ENCODE assay signal across 8 cellular contexts in the genomic region with DNA sequence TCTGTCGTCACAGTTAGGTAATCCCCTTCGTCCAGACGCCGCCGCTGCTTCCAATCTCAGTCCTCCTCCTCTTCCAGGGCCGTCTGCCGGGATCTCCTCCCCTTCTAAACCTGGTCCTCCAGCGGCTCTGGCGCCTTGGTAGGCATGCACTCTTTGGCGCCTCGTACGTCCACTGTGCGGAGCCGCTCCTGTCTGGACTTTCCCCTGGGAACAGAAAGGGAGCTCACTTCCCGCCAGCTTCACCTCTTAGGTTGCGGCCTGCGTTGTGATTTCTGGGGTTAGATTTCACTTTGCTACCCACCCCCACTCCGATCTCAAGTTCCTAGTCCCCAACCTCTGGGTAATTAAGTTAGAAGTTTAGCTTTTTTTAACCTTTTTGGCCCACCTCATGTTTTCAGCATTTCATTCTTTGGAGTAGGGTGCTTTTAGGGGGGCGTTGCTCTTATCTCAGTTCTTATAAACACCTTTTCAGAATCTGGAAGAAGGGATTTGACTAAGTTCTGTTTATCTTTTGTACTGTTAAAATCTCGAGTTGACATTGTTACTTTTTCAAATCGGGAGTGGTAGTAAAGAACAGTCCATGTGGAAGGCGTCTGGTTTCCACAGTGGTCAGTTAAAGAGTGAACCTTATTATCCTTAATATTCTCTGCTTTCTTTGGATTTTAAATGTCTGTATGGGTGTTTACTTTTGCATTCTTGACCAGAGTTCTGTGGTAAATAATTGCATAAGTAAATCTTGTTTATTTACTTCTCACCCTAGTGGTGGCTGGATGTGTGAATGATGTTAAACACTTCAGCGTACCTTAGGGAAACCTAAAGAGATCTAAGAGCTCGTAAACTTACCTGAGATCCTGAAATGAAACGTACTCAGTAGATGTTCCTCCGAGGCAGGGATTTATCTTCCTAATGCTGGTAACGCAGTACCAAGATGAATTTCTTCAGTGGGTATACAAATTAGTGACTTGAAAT. TPM values are rescaled to one million over a fixed set of nuclear protein-coding genes. Genes with fewer than 3 reads are reported as not detected.
DNase-seq lines count a peak whose midpoint lies in the region; ATAC-seq and TF ChIP-seq lines count a peak whose summit lies in the region.

No MANE protein-coding gene starts in this region.

- H3K9me3 Mint-ChIP-seq in CD4-positive, alpha-beta T cell: no peaks in the 10 kb centered on the region
- no peaks in the 10 kb centered on the region for H3K9me3 Mint-ChIP-seq in dendritic cell treated with granulocyte-macrophage colony-stimulating factor and Interleukin-4, amounts not matched to agents 40 ng/mL and 50 ng/mL, for 4 days

- POLR2A ChIA-PET in CD4-positive, alpha-beta T cell (lab: Charles Lee): interaction anchor here (0.7 to 4.4 kb wide), 20 partner anchors 8 to 974 kb away, joined by 3 to 78 read pairs (median 4); partner anchors contain the start of genes B2M, EIF3J, FRMD5 and GOLM2

- no peaks in the 10 kb centered on the region for H3K9me3 ChIP-seq in CD4-positive, alpha-beta T cell (ENCODE audit: control insufficient read depth, low read length)
- H3K9me3 ChIP-seq in upper lobe of right lung: no peaks in the 10 kb centered on the region

- H3K27me3 Mint-ChIP-seq in CD4-positive, alpha-beta T cell: no peaks in the 10 kb centered on the region
- H3K27me3 Mint-ChIP-seq in dendritic cell treated with granulocyte-macrophage colony-stimulating factor and Interleukin-4, amounts not matched to agents 40 ng/mL and 50 ng/mL, for 4 days: no peaks in the 10 kb centered on the region

- intact Hi-C loops in CD4-positive, alpha-beta T cell (cut with DNase I, micrococcal nuclease): loop anchor here (1.0 to 10.0 kb wide), 9 partner anchors 39 to 974 kb away; partner anchors contain the start of genes EIF3J (in 1 of the 2), FRMD5 (in 1 of the 2), GOLM2 (in 1 of the 2) and MFAP1 (in 1 of the 2)
- intact Hi-C loops in dendritic cell treated with granulocyte-macrophage colony-stimulating factor and Interleukin-4, amounts not matched to agents 40 ng/mL and 50 ng/mL, for 4 days (cut with micrococcal nuclease): loop anchor here (1.0 to 10.0 kb wide), 2 partner anchors 107 to 140 kb away; partner anchors contain the start of genes EIF3J and GOLM2
- intact Hi-C loops in upper lobe of right lung (cut with DNase I): no loop called here

- H3K4me3 ChIP-seq in upper lobe of right lung: peak overlapping the region; percentile 72

- peaks cover 9% of the 10 kb centered on the region for H3K36me3 ChIP-seq in upper lobe of right lung

- peak; percentile 25 for TF ChIP-seq CTCF in CD4-positive, alpha-beta T cell (IDR thresholded peaks at IDR 0.05)
- no peak for TF ChIP-seq CTCF in upper lobe of right lung (IDR thresholded peaks at IDR 0.05)

- H3K4me1 ChIP-seq in upper lobe of right lung: peaks cover 24% of the 10 kb centered on the region

- DNase-seq in CD4-positive, alpha-beta T cell: no peak
- DNase-seq in OCI-M1 (lab: John Stamatoyannopoulos, UW) (peak; percentile 76), medulla oblongata (ENCODE audit: extremely low spot score) (peak; percentile 16), upper lobe of right lung (no peak), inferior parietal cortex (ENCODE audit: extremely low spot score) (no peak)

- peaks cover 36% of the 10 kb centered on the region for H3K36me3 Mint-ChIP-seq in CD4-positive, alpha-beta T cell (ENCODE audit: low read depth)
- H3K36me3 Mint-ChIP-seq in dendritic cell treated with granulocyte-macrophage colony-stimulating factor and Interleukin-4, amounts not matched to agents 40 ng/mL and 50 ng/mL, for 4 days (ENCODE audit: low read depth): peaks cover 32% of the 10 kb centered on the region

- peak overlapping the region; percentile 99 for H3K4me3 Mint-ChIP-seq in CD4-positive, alpha-beta T cell
- peak overlapping the region; percentile 91 for H3K4me3 Mint-ChIP-seq in dendritic cell treated with granulocyte-macrophage colony-stimulating factor and Interleukin-4, amounts not matched to agents 40 ng/mL and 50 ng/mL, for 4 days

- peak overlapping the region; percentile 98 for H3K27ac ChIP-seq in CD4-positive, alpha-beta T cell (ENCODE audit: low read depth, low read length)
- H3K27ac ChIP-seq in upper lobe of right lung: peak overlapping the region; percentile 97

- no peaks in the 10 kb centered on the region for H3K27me3 ChIP-seq in CD4-positive, alpha-beta T cell (ENCODE audit: control insufficient read depth, insufficient read depth, low read length)
- no peaks in the 10 kb centered on the region for H3K27me3 ChIP-seq in upper lobe of right lung

- H3K4me1 Mint-ChIP-seq in CD4-positive, alpha-beta T cell (ENCODE audit: low read depth): peaks cover 63% of the 10 kb centered on the region
- H3K4me1 Mint-ChIP-seq in dendritic cell treated with granulocyte-macrophage colony-stimulating factor and Interleukin-4, amounts not matched to agents 40 ng/mL and 50 ng/mL, for 4 days (ENCODE audit: low read depth): peaks cover 26% of the 10 kb centered on the region

- CTCF ChIA-PET in CD4-positive, alpha-beta T cell (lab: Charles Lee): interaction anchor here (1.1 to 4.3 kb wide), 7 partner anchors 12 to 236 kb away, joined by 3 to 16 read pairs (median 4); partner anchors contain the start of genes GOLM2 and SPG11

- peak overlapping the region; percentile 99 for H3K27ac Mint-ChIP-seq in CD4-positive, alpha-beta T cell
- H3K27ac Mint-ChIP-seq in dendritic cell treated with granulocyte-macrophage colony-stimulating factor and Interleukin-4, amounts not matched to agents 40 ng/mL and 50 ng/mL, for 4 days: peak overlapping the region; percentile 100

- ATAC-seq in CD4-positive, alpha-beta T cell (ENCODE audit: poor library complexity): peak; percentile 4
- peak; percentile 18 for ATAC-seq in GM18909 (IDR thresholded peaks at IDR 0.05; ENCODE audit: poor library complexity, unreplicated experiment)
- ATAC-seq in HG03378 (IDR thresholded peaks at IDR 0.05; ENCODE audit: unreplicated experiment): peak; percentile 14
- ATAC-seq in upper lobe of right lung: peak; percentile 56

RNA-seq across cellular contexts. Expression of gene CTDSPL2, which starts 0.6 kb away (rescaled TPM):
- 100 to 1,000 TPM; 106 to 113 TPM for total RNA-seq in CD4-positive, alpha-beta T cell
- 34.1 TPM for total RNA-seq in upper lobe of right lung

Comparison
In these comparisons a context has a peak if more than half of its experiments do, and no peak if none do; other contexts are left out.
1. ATAC-seq: peak in every context shown above with its lines; median percentile 56 in upper lobe of right lung; 18 in GM18909; 14 in HG03378; 4 in CD4-positive, alpha-beta T cell.
2. DNase-seq: peak in OCI-M1 (single experiment) and medulla oblongata (single experiment); none in CD4-positive, alpha-beta T cell (0 of 10), upper lobe of right lung (single experiment) and inferior parietal cortex (single experiment).